Comparison of ENCODE assay signal across 9 cellular contexts in the genomic region with DNA sequence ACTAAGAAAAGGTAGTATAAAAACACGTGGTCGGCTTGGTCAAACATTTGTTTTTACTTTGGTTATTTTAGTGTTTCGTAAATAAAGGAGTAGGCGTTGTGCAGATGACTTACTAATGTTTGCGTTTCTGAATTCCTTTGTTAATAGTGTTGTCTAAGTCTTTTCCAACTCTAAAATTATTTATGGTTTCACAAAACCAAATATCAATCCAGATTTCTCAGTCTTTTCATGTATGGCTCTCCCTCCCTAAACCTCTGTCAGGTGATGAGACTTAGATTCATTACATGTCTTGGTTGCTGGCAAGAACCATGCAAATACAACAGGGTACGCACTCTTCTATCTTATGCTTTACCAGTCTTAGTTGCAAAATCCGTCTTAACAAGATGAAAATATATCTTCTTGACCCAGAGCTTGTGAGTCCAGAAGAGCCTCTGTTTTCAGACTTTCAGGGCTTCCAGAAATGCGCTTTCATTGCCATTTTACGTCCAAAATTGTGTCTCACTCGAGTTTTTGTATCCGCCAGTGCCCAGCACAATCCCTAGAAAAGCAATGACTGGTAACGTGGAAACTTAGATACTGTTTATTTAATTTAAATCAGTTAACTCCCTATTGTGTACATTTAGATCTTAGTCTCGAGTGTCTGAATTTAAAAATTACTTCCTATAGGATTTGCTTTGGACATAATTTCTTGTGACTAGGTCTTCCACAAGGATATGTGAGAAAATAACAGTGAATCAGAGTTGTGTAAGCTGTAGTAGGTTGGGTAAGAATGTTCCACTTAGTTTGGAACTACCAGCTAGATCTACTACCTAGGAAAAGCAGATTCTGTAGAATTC. TPM values are rescaled to one million over a fixed set of nuclear protein-coding genes. Genes with fewer than 3 reads are reported as not detected.
A peak's percentile ranks its signal among the peaks of the same experiment; 100 is the strongest.
DNase-seq lines count a peak whose midpoint lies in the region; ATAC-seq and TF ChIP-seq lines count a peak whose summit lies in the region.
"Had no signal": no experiment of that assay in that cellular context is flagged by ENCODE, and none has a peak within 500 bp of the region (broad histone marks: within the 10 kb centered on the region; RNA-seq: fewer than 3 reads in every experiment).

No MANE protein-coding gene starts in this region.

- in situ Hi-C loops in astrocyte of the cerebellum (cut with HindIII; ENCODE audit: low sequenced_read_pairs), result no loop called here

- H3K4me3 ChIP-seq in astrocyte of the cerebellum (ENCODE audit: low read depth, low read length) (peak overlapping the region; percentile 61), left lung (peak overlapping the region; percentile 41 to 55)

- H3K36me3 ChIP-seq in KOPT-K1 (ENCODE audit: insufficient read depth, low read length), result peaks cover 28% of the 10 kb centered on the region
- peaks cover 0 to 24% of the 10 kb centered on the region in 2 donors for H3K36me3 ChIP-seq in left lung

- H3K27me3 ChIP-seq in left lung, result no peaks in the 10 kb centered on the region

- H3K27ac ChIP-seq in KOPT-K1 (ENCODE audit: low read depth, low read length, poor library complexity, severe bottlenecking), result peak overlapping the region; percentile 77
- peak overlapping the region; percentile 91 to 93 for H3K27ac ChIP-seq in left lung

- TF ChIP-seq CTCF in astrocyte of the cerebellum (IDR thresholded peaks at IDR 0.05; ENCODE audit: low read depth, low read length, missing control alignments), result no peak
- TF ChIP-seq CTCF in left lung (IDR thresholded peaks at IDR 0.05), result no peak

- no peaks in the 10 kb centered on the region for H3K9me3 ChIP-seq in KOPT-K1 (ENCODE audit: insufficient read depth, low read length, poor library complexity, severe bottlenecking)
- H3K9me3 ChIP-seq in left lung, result no peaks in the 10 kb centered on the region

- H3K4me1 ChIP-seq in left lung, result peaks cover 0 to 22% of the 10 kb centered on the region in 2 donors

- ATAC-seq in left lung, result no peak

- intact Hi-C loops in left lung (cut with DNase I), result no loop called here

- DNase-seq in ELR (ENCODE audit: low read depth) (peak; percentile 43), astrocyte of the cerebellum (ENCODE audit: low read depth) (no peak), left lung (no peak), superior temporal gyrus (ENCODE audit: extremely low spot score) (peak; percentile 61), NOMO-1 treated with dmso at 0.1 percent for 144 hours (lab: John Stamatoyannopoulos, UW; ENCODE audit: unreplicated experiment) (no peak), mucosa of gallbladder (ENCODE audit: low spot score) (no peak), ecto neural progenitor cell (ENCODE audit: low spot score) (no peak)

RNA-seq across cellular contexts. Expression of a gene that starts 0.9 kb away (rescaled TPM):
- total RNA-seq in left lung (10 to 100 TPM in 1 of 2 donors, 1 to 10 TPM in 1; 9.1 to 14.8 TPM), mucosa of gallbladder (6.8 TPM)

RNA-seq across cellular contexts. Expression of a gene that starts 59.8 kb away (rescaled TPM):
- total RNA-seq in left lung (100 to 1,000 TPM in 1 of 2 donors, 10 to 100 TPM in 1; 64.4 to 114 TPM), mucosa of gallbladder (2.8 TPM)
- total RNA-seq: activated CD8-positive, alpha-beta memory T cell treated with anti-CD3 and anti-CD28 coated beads for 36 hours had no signal

Comparison
In these comparisons a context has a peak if more than half of its experiments do, and no peak if none do; other contexts are left out.
1. DNase-seq: peak in ELR (single experiment) and superior temporal gyrus (single experiment); none in astrocyte of the cerebellum (single experiment), left lung (0 of 2), NOMO-1 treated with dmso at 0.1 percent for 144 hours (single experiment), mucosa of gallbladder (single experiment) and ecto neural progenitor cell (single experiment).
2. RNA of a gene that starts 59.8 kb away (total RNA-seq): 64.4 to 114 TPM in left lung; 2.8 TPM in mucosa of gallbladder (single experiment); every median in the first group is over 10 times any median in the second.